In genomic region chr16:48384305-48384981, GRCh38 we compare ENCODE assay signal across 8 cellular contexts. TPM values are rescaled to one million over a fixed set of nuclear protein-coding genes. Genes with fewer than 3 reads are reported as not detected.
DNase-seq lines count a peak whose midpoint lies in the region; ATAC-seq, FAIRE-seq and TF ChIP-seq lines count a peak whose summit lies in the region.

No MANE protein-coding gene starts in this region.

- no peak for FAIRE-seq in pancreas (lab: Jason Lieb, UNC)

- no peak for TF ChIP-seq POLR2A in Peyer's patch (IDR thresholded peaks at IDR 0.05)

- no peaks in the 10 kb centered on the region for H3K36me3 ChIP-seq in Peyer's patch
- no peaks in the 10 kb centered on the region for H3K36me3 ChIP-seq in pancreas

- intact Hi-C loops in cardiac septum (cut with DNase I) = loop anchor here (1.0 to 10.0 kb wide), 2 partner anchors 19 to 150 kb away; no protein-coding TSS in a partner anchor
- intact Hi-C loops in pancreas (cut with DNase I) = no loop called here

- 0 to 1% methylated on average over 33 to 72 of the region's 72 CpGs for WGBS in pancreas, 2 donors

- H3K4me3 ChIP-seq in Peyer's patch (peak overlapping the region; percentile 64 to 98 (median 96)), pancreas (peak overlapping the region; percentile 68 to 94 (median 92))

- no peaks in the 10 kb centered on the region for H3K9me3 ChIP-seq in Peyer's patch
- no peaks in the 10 kb centered on the region for H3K9me3 ChIP-seq in pancreas

- ATAC-seq in GM19025 (IDR thresholded peaks at IDR 0.05; ENCODE audit: low read depth, unreplicated experiment) (peak; percentile 40), HG03103 (IDR thresholded peaks at IDR 0.05; ENCODE audit: low read depth, unreplicated experiment) (peak; percentile 34), pancreas (peak; percentile 56 to 69 (median 66))

- H3K27me3 ChIP-seq in Peyer's patch (no peaks in the 10 kb centered on the region), pancreas (no peaks in the 10 kb centered on the region)

- TF ChIP-seq CTCF in Peyer's patch (IDR thresholded peaks at IDR 0.05) (no peak), pancreas (IDR thresholded peaks at IDR 0.05) (no peak)

- H3K4me1 ChIP-seq in Peyer's patch (peaks cover 0 to 32% (median 7%) of the 10 kb centered on the region in 4 donors), pancreas (peaks cover 21 to 28% (median 22%) of the 10 kb centered on the region in 3 donors)

- peak overlapping the region; percentile 97 to 100 (median 98) for H3K27ac ChIP-seq in Peyer's patch
- peak overlapping the region; percentile 57 to 98 (median 96) for H3K27ac ChIP-seq in pancreas

- DNase-seq in COLO668 (lab: John Stamatoyannopoulos, UW; ENCODE audit: unreplicated experiment) (peak; percentile 78), Peyer's patch (peak; percentile 37 to 74 (median 72)), amniotic epithelial cell (ENCODE audit: low read depth) (peak; percentile 60), cardiac septum (ENCODE audit: low spot score) (peak; percentile 78), pancreas (peak; percentile 51 to 80 (median 62)), pons (ENCODE audit: low spot score) (no peak)

RNA-seq across cellular contexts. Expression of gene SIAH1, which starts 0.8 kb away (rescaled TPM):
- 10 to 100 TPM; 27.7 to 35.3 (median 31.4) TPM for total RNA-seq in Peyer's patch
- 13.8 TPM for total RNA-seq in cardiac septum
- 10 to 100 TPM in 3 of 6 donors, 1 to 10 TPM in 3; 7.2 to 13.2 (median 9.8) TPM for total RNA-seq in pancreas
- 10 to 100 TPM in 1 of 2 donors, 1 to 10 TPM in 1; 6.0 to 10.7 TPM for polyA plus RNA-seq in pancreas
